25 cellular contexts compared by ENCODE assay signal in genomic region chr11:125401235-125401634, GRCh38.
DNase-seq lines count a peak whose midpoint lies in the region; ATAC-seq and TF ChIP-seq lines count a peak whose summit lies in the region.
"Had no signal": no experiment of that assay in that cellular context is flagged by ENCODE, and none has a peak within 500 bp of the region (broad histone marks: within the 10 kb centered on the region; RNA-seq: fewer than 3 reads in every experiment).

No MANE protein-coding gene starts in this region.

- peaks cover 44% of the 10 kb centered on the region for H3K4me1 ChIP-seq in psoas muscle
- H3K4me1 ChIP-seq: foreskin keratinocyte had no signal

- H3K27me3 ChIP-seq in WERI-Rb-1 (ENCODE audit: insufficient read depth, low read depth, severe bottlenecking) (no peaks in the 10 kb centered on the region), psoas muscle (ENCODE audit: insufficient read depth in 3 of 3, low read length in 2 of 3) (no peaks in the 10 kb centered on the region)

- no peaks in the 10 kb centered on the region for H3K36me3 ChIP-seq in WERI-Rb-1
- H3K36me3 ChIP-seq in psoas muscle (ENCODE audit: insufficient read depth in 1 of 2, low read depth in 1 of 2) = peaks cover 0 to 20% of the 10 kb centered on the region in 2 donors
- H3K36me3 ChIP-seq: lower lobe of right lung had no signal

- no peak overlapping the region for H3K4me3 ChIP-seq in WERI-Rb-1 (ENCODE audit: low read depth, low read length)
- H3K4me3 ChIP-seq in psoas muscle = no peak overlapping the region
- H3K4me3 ChIP-seq: lower lobe of right lung, mucosa of descending colon had no signal

- DNase-seq in Ammon's horn (ENCODE audit: low spot score) = peak; percentile 32
- DNase-seq in WERI-Rb-1 = peak; percentile 16
- DNase-seq in head of caudate nucleus = peak in 35 of 42 donors; percentile 30 to 86 (median 56)
- DNase-seq in psoas muscle = no peak
- DNase-seq in D341Med (ENCODE audit: low spot score) = no peak
- DNase-seq in iPS-NIHi11 (ENCODE audit: low spot score) = no peak
- DNase-seq: activated B cell treated with CpG ODN at 0.5 μM for 24 hours; activated CD4-positive, alpha-beta T cell treated with anti-CD3 and anti-CD28 coated beads, Interleukin-2, amount 50 U/mL, for 48 hours; activated CD8-positive, alpha-beta memory T cell treated with anti-CD3 and anti-CD28 coated beads, Interleukin-2, amount 50 U/mL, for 4 hours; activated naive CD8-positive, alpha-beta T cell treated with anti-CD3 and anti-CD28 coated beads for 36 hours; DND-41; foreskin keratinocyte; lower lobe of right lung; NCI-H1048; NCI-H1930; NCI-H748 treated with DMSO at 0.1 percent for 48 hours; OCI-M1; stimulated activated CD4-positive, alpha-beta T cell treated with anti-CD3 and anti-CD28 coated beads, Interleukin-2, amount 100 ng/mL, for 48 hours; T-helper 9 cell had no signal

- H3K9me3 ChIP-seq in WERI-Rb-1 (ENCODE audit: severe bottlenecking) = no peaks in the 10 kb centered on the region
- H3K9me3 ChIP-seq in psoas muscle = no peaks in the 10 kb centered on the region
- H3K9me3 ChIP-seq: lower lobe of right lung, mucosa of descending colon had no signal

- H3K27ac ChIP-seq in WERI-Rb-1 = no peak overlapping the region
- peak overlapping the region; percentile 80 for H3K27ac ChIP-seq in psoas muscle
- H3K27ac ChIP-seq: foreskin keratinocyte, lower lobe of right lung had no signal

- intact Hi-C loops in head of caudate nucleus (cut with DNase I) = loop anchor here (10.0 kb wide), 4 partner anchors 46 to 436 kb away; partner anchors contain the start of gene PKNOX2
- intact Hi-C loops in psoas muscle (cut with DNase I) = loop anchor here in 1 of 2 donors (2.0 to 5.0 kb wide), 3 partner anchors 24 to 189 kb away; no protein-coding TSS in a partner anchor

- ATAC-seq in psoas muscle = peak; percentile 0 to 6 (median 4)
- ATAC-seq in HG02678 (IDR thresholded peaks at IDR 0.05; ENCODE audit: unreplicated experiment) = no peak
- no peak for ATAC-seq in GM19397 (IDR thresholded peaks at IDR 0.05; ENCODE audit: unreplicated experiment)
- ATAC-seq: activated T-helper 17 cell treated with anti-CD3 and anti-CD28 coated beads, Interleukin-2, amount 50 U/mL, for 72 hours; foreskin keratinocyte; HCT116; lower lobe of right lung; mucosa of descending colon; stimulated activated effector memory CD8-positive, alpha-beta T cell treated with anti-CD3 and anti-CD28 coated beads, Interleukin-12 subunit alpha, Interleukin-12 subunit beta, amount 100 ng/mL, for 72 hours had no signal

- 45 to 52% (median 47%) methylated on average over 12 of the region's 12 CpGs for WGBS in psoas muscle, 3 donors

- TF ChIP-seq CTCF in WERI-Rb-1 (IDR thresholded peaks at IDR 0.05; ENCODE audit: low read depth, low read length) (no peak), psoas muscle (IDR thresholded peaks at IDR 0.05) (no peak)

Comparison
In these comparisons a context has a peak if more than half of its experiments do, and no peak if none do; other contexts are left out.
1. DNase-seq: peak in Ammon's horn (single experiment), WERI-Rb-1 (single experiment) and head of caudate nucleus (35 of 42); none in psoas muscle (0 of 2), D341Med (single experiment) and iPS-NIHi11 (single experiment).
2. ATAC-seq: peak in psoas muscle (4 of 4); none in HG02678 (single experiment) and GM19397 (single experiment).